In the genomic region with DNA sequence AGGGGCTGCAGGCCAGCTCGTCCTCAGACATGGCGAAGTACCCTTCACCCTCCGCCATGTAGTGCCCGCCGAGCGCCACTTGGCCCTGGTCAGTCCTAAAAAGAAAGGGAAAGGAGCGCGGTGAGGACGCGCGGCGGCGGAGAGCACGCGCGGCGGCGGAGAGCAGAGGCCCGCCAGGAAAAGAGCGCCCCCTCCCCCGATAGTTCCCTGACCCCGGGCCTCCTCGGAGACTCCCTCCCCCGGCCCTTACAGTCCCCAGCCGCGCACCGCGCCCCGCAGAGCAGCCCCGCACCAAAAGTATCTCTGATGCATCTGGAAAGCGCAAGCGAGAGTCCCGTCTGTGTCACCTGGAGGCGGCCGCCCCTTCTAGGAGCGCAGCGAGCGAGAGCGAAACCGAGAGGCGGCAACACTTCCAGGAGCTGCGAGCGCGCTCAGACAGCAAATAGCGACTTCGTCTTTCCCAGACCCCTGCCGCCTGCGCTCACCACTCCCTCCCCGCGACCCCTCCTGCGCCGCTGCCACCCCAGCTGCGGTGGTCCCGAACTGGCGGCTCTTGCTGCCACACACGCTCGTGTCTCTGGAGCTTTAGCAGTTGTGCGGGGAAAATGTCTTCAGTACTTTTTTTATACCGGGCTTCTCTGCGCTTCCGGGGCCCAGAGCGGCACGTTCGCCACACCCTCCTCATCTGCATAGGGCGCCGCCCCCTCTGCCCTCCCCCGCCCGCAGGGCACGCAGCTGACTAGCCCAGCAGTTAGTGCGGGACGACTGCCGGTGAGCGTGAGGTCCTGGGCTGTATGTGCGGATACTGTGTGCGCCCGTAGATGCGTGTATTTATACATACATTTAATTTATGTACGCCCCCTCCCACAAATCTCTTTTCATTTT, we compare ENCODE assay signal across 1 cellular context.
TF ChIP-seq lines count a peak whose summit lies in the region.

Gene TENT5A, minus strand, starts transcription at position 598 of the 885 bp plus-strand sequence. Its CDS starts 540 bp downstream, at position 58.

TF ChIP-seq in HepG2, 621 proteins besides CTCF, POLR2A, EP300 and RAD21 (continued from another document and continues in another):
- TF ChIP-seq, protein P1, sequence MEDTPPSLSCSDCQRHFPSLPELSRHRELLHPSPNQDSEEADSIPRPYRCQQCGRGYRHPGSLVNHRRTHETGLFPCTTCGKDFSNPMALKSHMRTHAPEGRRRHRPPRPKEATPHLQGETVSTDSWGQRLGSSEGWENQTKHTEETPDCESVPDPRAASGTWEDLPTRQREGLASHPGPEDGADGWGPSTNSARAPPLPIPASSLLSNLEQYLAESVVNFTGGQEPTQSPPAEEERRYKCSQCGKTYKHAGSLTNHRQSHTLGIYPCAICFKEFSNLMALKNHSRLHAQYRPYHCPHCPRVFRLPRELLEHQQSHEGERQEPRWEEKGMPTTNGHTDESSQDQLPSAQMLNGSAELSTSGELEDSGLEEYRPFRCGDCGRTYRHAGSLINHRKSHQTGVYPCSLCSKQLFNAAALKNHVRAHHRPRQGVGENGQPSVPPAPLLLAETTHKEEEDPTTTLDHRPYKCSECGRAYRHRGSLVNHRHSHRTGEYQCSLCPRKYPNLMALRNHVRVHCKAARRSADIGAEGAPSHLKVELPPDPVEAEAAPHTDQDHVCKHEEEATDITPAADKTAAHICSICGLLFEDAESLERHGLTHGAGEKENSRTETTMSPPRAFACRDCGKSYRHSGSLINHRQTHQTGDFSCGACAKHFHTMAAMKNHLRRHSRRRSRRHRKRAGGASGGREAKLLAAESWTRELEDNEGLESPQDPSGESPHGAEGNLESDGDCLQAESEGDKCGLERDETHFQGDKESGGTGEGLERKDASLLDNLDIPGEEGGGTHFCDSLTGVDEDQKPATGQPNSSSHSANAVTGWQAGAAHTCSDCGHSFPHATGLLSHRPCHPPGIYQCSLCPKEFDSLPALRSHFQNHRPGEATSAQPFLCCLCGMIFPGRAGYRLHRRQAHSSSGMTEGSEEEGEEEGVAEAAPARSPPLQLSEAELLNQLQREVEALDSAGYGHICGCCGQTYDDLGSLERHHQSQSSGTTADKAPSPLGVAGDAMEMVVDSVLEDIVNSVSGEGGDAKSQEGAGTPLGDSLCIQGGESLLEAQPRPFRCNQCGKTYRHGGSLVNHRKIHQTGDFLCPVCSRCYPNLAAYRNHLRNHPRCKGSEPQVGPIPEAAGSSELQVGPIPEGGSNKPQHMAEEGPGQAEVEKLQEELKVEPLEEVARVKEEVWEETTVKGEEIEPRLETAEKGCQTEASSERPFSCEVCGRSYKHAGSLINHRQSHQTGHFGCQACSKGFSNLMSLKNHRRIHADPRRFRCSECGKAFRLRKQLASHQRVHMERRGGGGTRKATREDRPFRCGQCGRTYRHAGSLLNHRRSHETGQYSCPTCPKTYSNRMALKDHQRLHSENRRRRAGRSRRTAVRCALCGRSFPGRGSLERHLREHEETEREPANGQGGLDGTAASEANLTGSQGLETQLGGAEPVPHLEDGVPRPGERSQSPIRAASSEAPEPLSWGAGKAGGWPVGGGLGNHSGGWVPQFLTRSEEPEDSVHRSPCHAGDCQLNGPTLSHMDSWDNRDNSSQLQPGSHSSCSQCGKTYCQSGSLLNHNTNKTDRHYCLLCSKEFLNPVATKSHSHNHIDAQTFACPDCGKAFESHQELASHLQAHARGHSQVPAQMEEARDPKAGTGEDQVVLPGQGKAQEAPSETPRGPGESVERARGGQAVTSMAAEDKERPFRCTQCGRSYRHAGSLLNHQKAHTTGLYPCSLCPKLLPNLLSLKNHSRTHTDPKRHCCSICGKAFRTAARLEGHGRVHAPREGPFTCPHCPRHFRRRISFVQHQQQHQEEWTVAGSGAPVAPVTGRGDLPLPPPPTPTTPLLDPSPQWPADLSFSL (CRISPR knock-in tag; IDR thresholded peaks at IDR 0.05), result no peak
- TF ChIP-seq PHF5A (CRISPR knock-in tag; IDR thresholded peaks at IDR 0.05; ENCODE audit: low read depth, unreplicated experiment), result no peak
- TF ChIP-seq RFX3 (CRISPR knock-in tag; IDR thresholded peaks at IDR 0.05), result no peak
- no peak for TF ChIP-seq KLF15 (CRISPR knock-in tag; IDR thresholded peaks at IDR 0.05; ENCODE audit: borderline replicate concordance)
- TF ChIP-seq KMT2A (CRISPR knock-in tag; IDR thresholded peaks at IDR 0.05), result peak; percentile 92
- no peak for TF ChIP-seq TOPORS (CRISPR knock-in tag; IDR thresholded peaks at IDR 0.05)
- TF ChIP-seq DNMT3B (CRISPR knock-in tag; conservative IDR thresholded peaks at IDR 0.05), result no peak
- TF ChIP-seq TSC22D2 (CRISPR knock-in tag; IDR thresholded peaks at IDR 0.05; ENCODE audit: borderline replicate concordance), result no peak
- no peak; the same call in 1 of the 2 replicates for TF ChIP-seq HDAC2 (CRISPR knock-in tag; IDR thresholded peaks at IDR 0.05)
- 0 out of 2 replicates have a peak, but pooled peaks have one; percentile 46 for TF ChIP-seq ZBTB38 (CRISPR knock-in tag; IDR thresholded peaks at IDR 0.05)
- no peak for TF ChIP-seq ZNF7 (CRISPR knock-in tag; IDR thresholded peaks at IDR 0.05)
- no peak for TF ChIP-seq HDAC6 (IDR thresholded peaks at IDR 0.05; ENCODE audit: low read depth, low read length)
- TF ChIP-seq THYN1 (CRISPR knock-in tag; IDR thresholded peaks at IDR 0.05; ENCODE audit: borderline replicate concordance, low read depth), result no peak
- TF ChIP-seq, protein P2, sequence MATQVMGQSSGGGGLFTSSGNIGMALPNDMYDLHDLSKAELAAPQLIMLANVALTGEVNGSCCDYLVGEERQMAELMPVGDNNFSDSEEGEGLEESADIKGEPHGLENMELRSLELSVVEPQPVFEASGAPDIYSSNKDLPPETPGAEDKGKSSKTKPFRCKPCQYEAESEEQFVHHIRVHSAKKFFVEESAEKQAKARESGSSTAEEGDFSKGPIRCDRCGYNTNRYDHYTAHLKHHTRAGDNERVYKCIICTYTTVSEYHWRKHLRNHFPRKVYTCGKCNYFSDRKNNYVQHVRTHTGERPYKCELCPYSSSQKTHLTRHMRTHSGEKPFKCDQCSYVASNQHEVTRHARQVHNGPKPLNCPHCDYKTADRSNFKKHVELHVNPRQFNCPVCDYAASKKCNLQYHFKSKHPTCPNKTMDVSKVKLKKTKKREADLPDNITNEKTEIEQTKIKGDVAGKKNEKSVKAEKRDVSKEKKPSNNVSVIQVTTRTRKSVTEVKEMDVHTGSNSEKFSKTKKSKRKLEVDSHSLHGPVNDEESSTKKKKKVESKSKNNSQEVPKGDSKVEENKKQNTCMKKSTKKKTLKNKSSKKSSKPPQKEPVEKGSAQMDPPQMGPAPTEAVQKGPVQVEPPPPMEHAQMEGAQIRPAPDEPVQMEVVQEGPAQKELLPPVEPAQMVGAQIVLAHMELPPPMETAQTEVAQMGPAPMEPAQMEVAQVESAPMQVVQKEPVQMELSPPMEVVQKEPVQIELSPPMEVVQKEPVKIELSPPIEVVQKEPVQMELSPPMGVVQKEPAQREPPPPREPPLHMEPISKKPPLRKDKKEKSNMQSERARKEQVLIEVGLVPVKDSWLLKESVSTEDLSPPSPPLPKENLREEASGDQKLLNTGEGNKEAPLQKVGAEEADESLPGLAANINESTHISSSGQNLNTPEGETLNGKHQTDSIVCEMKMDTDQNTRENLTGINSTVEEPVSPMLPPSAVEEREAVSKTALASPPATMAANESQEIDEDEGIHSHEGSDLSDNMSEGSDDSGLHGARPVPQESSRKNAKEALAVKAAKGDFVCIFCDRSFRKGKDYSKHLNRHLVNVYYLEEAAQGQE (IDR thresholded peaks at IDR 0.05; ENCODE audit: borderline replicate concordance in 1 of 2, low read depth in 1 of 2, low read length in 2 of 2), result 0 out of 4 replicates have a peak, but pooled peaks of 1 of the 2 experiments have one; percentile 10
- TF ChIP-seq ZKSCAN5 (CRISPR knock-in tag; IDR thresholded peaks at IDR 0.05), result peak; percentile 31; the same call in 1 of the 2 replicates
- no peak; the same call in 1 of the 2 replicates for TF ChIP-seq MEIS2 (CRISPR knock-in tag; IDR thresholded peaks at IDR 0.05)
- TF ChIP-seq ZNF660 (CRISPR knock-in tag; IDR thresholded peaks at IDR 0.05; ENCODE audit: borderline replicate concordance, low read depth), result no peak
- 0 out of 2 replicates have a peak, but pooled peaks have one; percentile 35 for TF ChIP-seq JUND (CRISPR knock-in tag; IDR thresholded peaks at IDR 0.05)
- TF ChIP-seq ETV6 (CRISPR knock-in tag; conservative IDR thresholded peaks at IDR 0.05), result no peak
- TF ChIP-seq NCOR1 (IDR thresholded peaks at IDR 0.05; ENCODE audit: borderline replicate concordance, low read length), result no peak; the same call in 1 of the 2 replicates
- TF ChIP-seq, protein P3, sequence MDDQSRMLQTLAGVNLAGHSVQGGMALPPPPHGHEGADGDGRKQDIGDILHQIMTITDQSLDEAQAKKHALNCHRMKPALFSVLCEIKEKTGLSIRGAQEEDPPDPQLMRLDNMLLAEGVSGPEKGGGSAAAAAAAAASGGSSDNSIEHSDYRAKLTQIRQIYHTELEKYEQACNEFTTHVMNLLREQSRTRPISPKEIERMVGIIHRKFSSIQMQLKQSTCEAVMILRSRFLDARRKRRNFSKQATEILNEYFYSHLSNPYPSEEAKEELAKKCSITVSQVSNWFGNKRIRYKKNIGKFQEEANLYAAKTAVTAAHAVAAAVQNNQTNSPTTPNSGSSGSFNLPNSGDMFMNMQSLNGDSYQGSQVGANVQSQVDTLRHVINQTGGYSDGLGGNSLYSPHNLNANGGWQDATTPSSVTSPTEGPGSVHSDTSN (CRISPR knock-in tag; IDR thresholded peaks at IDR 0.05; ENCODE audit: borderline replicate concordance), result no peak
- TF ChIP-seq ZNF562 (CRISPR knock-in tag; IDR thresholded peaks at IDR 0.05; ENCODE audit: borderline replicate concordance), result no peak
- no peak for TF ChIP-seq HHEX (CRISPR knock-in tag; IDR thresholded peaks at IDR 0.05)
- TF ChIP-seq FOXC1 (CRISPR knock-in tag; IDR thresholded peaks at IDR 0.05; ENCODE audit: borderline replicate concordance), result 0 out of 2 replicates have a peak, but pooled peaks have one; percentile 22
- no peak for TF ChIP-seq JARID2 (CRISPR knock-in tag; IDR thresholded peaks at IDR 0.05; ENCODE audit: insufficient replicate concordance)
- no peak for TF ChIP-seq NFKBIZ (CRISPR knock-in tag; IDR thresholded peaks at IDR 0.05)
- TF ChIP-seq, protein P4, sequence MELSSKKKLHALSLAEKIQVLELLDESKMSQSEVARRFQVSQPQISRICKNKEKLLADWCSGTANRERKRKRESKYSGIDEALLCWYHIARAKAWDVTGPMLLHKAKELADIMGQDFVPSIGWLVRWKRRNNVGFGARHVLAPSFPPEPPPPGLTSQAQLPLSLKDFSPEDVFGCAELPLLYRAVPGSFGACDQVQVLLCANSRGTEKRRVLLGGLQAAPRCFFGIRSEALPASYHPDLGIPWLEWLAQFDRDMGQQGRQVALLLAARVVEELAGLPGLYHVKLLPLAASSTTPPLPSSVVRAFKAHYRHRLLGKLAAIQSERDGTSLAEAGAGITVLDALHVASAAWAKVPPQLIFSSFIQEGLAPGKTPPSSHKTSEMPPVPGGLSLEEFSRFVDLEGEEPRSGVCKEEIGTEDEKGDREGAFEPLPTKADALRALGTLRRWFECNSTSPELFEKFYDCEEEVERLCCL (CRISPR knock-in tag; IDR thresholded peaks at IDR 0.05; ENCODE audit: borderline replicate concordance), result peak; percentile 60; the same call in 1 of the 2 replicates
- no peak for TF ChIP-seq ZFP82 (CRISPR knock-in tag; IDR thresholded peaks at IDR 0.05; ENCODE audit: borderline replicate concordance)
- peak; percentile 30; the same call in 1 of the 2 replicates for TF ChIP-seq ETV5 (CRISPR knock-in tag; IDR thresholded peaks at IDR 0.05; ENCODE audit: borderline replicate concordance)
- TF ChIP-seq MAFG (CRISPR knock-in tag; IDR thresholded peaks at IDR 0.05), result no peak
- 0 out of 2 replicates have a peak, but pooled peaks have one; percentile 65 for TF ChIP-seq KLF13 (CRISPR knock-in tag; IDR thresholded peaks at IDR 0.05)
- TF ChIP-seq, protein P5, sequence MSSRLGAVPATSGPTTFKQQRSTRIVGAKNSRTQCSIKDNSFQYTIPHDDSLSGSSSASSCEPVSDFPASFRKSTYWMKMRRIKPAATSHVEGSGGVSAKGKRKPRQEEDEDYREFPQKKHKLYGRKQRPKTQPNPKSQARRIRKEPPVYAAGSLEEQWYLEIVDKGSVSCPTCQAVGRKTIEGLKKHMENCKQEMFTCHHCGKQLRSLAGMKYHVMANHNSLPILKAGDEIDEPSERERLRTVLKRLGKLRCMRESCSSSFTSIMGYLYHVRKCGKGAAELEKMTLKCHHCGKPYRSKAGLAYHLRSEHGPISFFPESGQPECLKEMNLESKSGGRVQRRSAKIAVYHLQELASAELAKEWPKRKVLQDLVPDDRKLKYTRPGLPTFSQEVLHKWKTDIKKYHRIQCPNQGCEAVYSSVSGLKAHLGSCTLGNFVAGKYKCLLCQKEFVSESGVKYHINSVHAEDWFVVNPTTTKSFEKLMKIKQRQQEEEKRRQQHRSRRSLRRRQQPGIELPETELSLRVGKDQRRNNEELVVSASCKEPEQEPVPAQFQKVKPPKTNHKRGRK (CRISPR knock-in tag; IDR thresholded peaks at IDR 0.05), result no peak
- no peak for TF ChIP-seq ZNF784 (CRISPR knock-in tag; IDR thresholded peaks at IDR 0.05; ENCODE audit: borderline replicate concordance)
- TF ChIP-seq, protein P6, sequence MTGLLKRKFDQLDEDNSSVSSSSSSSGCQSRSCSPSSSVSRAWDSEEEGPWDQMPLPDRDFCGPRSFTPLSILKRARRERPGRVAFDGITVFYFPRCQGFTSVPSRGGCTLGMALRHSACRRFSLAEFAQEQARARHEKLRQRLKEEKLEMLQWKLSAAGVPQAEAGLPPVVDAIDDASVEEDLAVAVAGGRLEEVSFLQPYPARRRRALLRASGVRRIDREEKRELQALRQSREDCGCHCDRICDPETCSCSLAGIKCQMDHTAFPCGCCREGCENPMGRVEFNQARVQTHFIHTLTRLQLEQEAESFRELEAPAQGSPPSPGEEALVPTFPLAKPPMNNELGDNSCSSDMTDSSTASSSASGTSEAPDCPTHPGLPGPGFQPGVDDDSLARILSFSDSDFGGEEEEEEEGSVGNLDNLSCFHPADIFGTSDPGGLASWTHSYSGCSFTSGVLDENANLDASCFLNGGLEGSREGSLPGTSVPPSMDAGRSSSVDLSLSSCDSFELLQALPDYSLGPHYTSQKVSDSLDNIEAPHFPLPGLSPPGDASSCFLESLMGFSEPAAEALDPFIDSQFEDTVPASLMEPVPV (CRISPR knock-in tag; IDR thresholded peaks at IDR 0.05), result peak; percentile 39; the same call in 1 of the 2 replicates
- TF ChIP-seq ZNF121 (CRISPR knock-in tag; IDR thresholded peaks at IDR 0.05), result no peak
- TF ChIP-seq ZFP41 (CRISPR knock-in tag; IDR thresholded peaks at IDR 0.05; ENCODE audit: borderline replicate concordance), result no peak; the same call in 1 of the 2 replicates
- TF ChIP-seq, protein P7, sequence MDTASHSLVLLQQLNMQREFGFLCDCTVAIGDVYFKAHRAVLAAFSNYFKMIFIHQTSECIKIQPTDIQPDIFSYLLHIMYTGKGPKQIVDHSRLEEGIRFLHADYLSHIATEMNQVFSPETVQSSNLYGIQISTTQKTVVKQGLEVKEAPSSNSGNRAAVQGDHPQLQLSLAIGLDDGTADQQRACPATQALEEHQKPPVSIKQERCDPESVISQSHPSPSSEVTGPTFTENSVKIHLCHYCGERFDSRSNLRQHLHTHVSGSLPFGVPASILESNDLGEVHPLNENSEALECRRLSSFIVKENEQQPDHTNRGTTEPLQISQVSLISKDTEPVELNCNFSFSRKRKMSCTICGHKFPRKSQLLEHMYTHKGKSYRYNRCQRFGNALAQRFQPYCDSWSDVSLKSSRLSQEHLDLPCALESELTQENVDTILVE (CRISPR knock-in tag; IDR thresholded peaks at IDR 0.05), result no peak
- no peak; the same call in 1 of the 2 replicates for TF ChIP-seq MEF2D (CRISPR knock-in tag; IDR thresholded peaks at IDR 0.05)
- TF ChIP-seq PHB2 (IDR thresholded peaks at IDR 0.05; ENCODE audit: partially characterized antibody), result no peak
- TF ChIP-seq TEAD2 (CRISPR knock-in tag; IDR thresholded peaks at IDR 0.05), result no peak
